17 cellular contexts compared by ENCODE assay signal in genomic region chr4:138103597-138104461, GRCh38.
DNase-seq lines count a peak whose midpoint lies in the region; ATAC-seq, FAIRE-seq and TF ChIP-seq lines count a peak whose summit lies in the region.
"Had no signal": no experiment of that assay in that cellular context is flagged by ENCODE, and none has a peak within 500 bp of the region (broad histone marks: within the 10 kb centered on the region; RNA-seq: fewer than 3 reads in every experiment).

No MANE protein-coding gene starts in this region.

- 0 out of 2 replicates have a peak, but pooled peaks cover 1% of the 10 kb centered on the region for H3K9me3 ChIP-seq in SJCRH30 (replicated peaks)
- no peaks in the 10 kb centered on the region for H3K9me3 ChIP-seq in psoas muscle
- H3K9me3 ChIP-seq: right atrium auricular region had no signal

- H3K36me3 ChIP-seq in SJCRH30: no peaks in the 10 kb centered on the region
- no peaks in the 10 kb centered on the region for H3K36me3 ChIP-seq in psoas muscle (ENCODE audit: insufficient read depth in 1 of 2, low read depth in 1 of 2)
- H3K36me3 ChIP-seq: right atrium auricular region had no signal

- WGBS in psoas muscle, 3 donors: 41 to 56% (median 44%) methylated on average over 10 of the region's 10 CpGs

- H3K27ac ChIP-seq in SJCRH30 (peak overlapping the region; percentile 71), psoas muscle (no peak overlapping the region)
- H3K27ac ChIP-seq: GM23248, right atrium auricular region had no signal

- H3K27me3 ChIP-seq in SJCRH30 (no peaks in the 10 kb centered on the region), psoas muscle (ENCODE audit: insufficient read depth in 3 of 3, low read length in 2 of 3) (no peaks in the 10 kb centered on the region)
- H3K27me3 ChIP-seq: right atrium auricular region had no signal

- H3K4me1 ChIP-seq in SJCRH30 (peaks cover 6% of the 10 kb centered on the region), psoas muscle (no peaks in the 10 kb centered on the region)
- H3K4me1 ChIP-seq: right atrium auricular region had no signal

- intact Hi-C loops in psoas muscle (cut with DNase I): no loop called here

- FAIRE-seq in islet of Langerhans (lab: Jason Lieb, UNC): peak; percentile 55

- TF ChIP-seq CTCF in psoas muscle (IDR thresholded peaks at IDR 0.05): no peak

- H3K4me3 ChIP-seq in SJCRH30: peak overlapping the region; percentile 44
- H3K4me3 ChIP-seq in psoas muscle: peak overlapping the region; percentile 35
- H3K4me3 ChIP-seq: GM23248, right atrium auricular region had no signal

- peak; percentile 27 to 61 for DNase-seq in SJCRH30
- no peak for DNase-seq in psoas muscle
- no peak for DNase-seq in stimulated activated CD4-positive, alpha-beta T cell treated with anti-CD3 and anti-CD28 coated beads, Interleukin-4, amount 100 ng/mL, for 4 hours
- no peak for DNase-seq in activated gamma-delta T cell treated with Interleukin-2 at 50 U/mL for 16 hours
- DNase-seq in GM19238 (ENCODE audit: insufficient read length, low spot score): no peak
- DNase-seq: activated CD4-positive, alpha-beta T cell treated with anti-CD3 and anti-CD28 coated beads, Interleukin-2, amount 50 U/mL, for 1 hour; activated naive CD4-positive, alpha-beta T cell treated with anti-CD3 and anti-CD28 coated beads, Interleukin-2, amount 10 ng/mL, durations not matched to agents 7 days and 5 days; CD8-positive, alpha-beta memory T cell; GM23248; midbrain; NCI-H1105 treated with DMSO at 0.1 percent for 48 hours; Right ventricle myocardium superior; stimulated activated CD4-positive, alpha-beta T cell treated with anti-CD3 and anti-CD28 coated beads, Interleukin-1b, Interleukin-23, amount 100 ng/mL, for 48 hours had no signal

- ATAC-seq in GM19438 (IDR thresholded peaks at IDR 0.05; ENCODE audit: low read depth, unreplicated experiment): peak; percentile 68
- ATAC-seq in psoas muscle: no peak
- no peak for ATAC-seq in GM18505 (IDR thresholded peaks at IDR 0.05; ENCODE audit: unreplicated experiment)

- TF ChIP-seq POLR2A in GM18505 (IDR thresholded peaks at IDR 0.05; ENCODE audit: borderline replicate concordance, extremely low read depth, insufficient read depth, insufficient read length): no peak

Comparison
In these comparisons a context has a peak if more than half of its experiments do, and no peak if none do; other contexts are left out.
1. DNase-seq: peak in SJCRH30 (2 of 2); none in psoas muscle (0 of 2), stimulated activated CD4-positive, alpha-beta T cell treated with anti-CD3 and anti-CD28 coated beads, Interleukin-4, amount 100 ng/mL, for 4 hours (0 of 2), activated gamma-delta T cell treated with Interleukin-2 at 50 U/mL for 16 hours (single experiment) and GM19238 (single experiment).